ENCODE assay signal across 20 cellular contexts in genomic region chr10:17049195-17049594, GRCh38.
DNase-seq lines count a peak whose midpoint lies in the region; FAIRE-seq and TF ChIP-seq lines count a peak whose summit lies in the region.
"Had no signal": no experiment of that assay in that cellular context is flagged by ENCODE, and none has a peak within 500 bp of the region (broad histone marks: within the 10 kb centered on the region; RNA-seq: fewer than 3 reads in every experiment).

No MANE protein-coding gene starts in this region.

- H3K79me2 ChIP-seq in endothelial cell of umbilical vein (ENCODE audit: control insufficient read depth, insufficient read depth, low read length), result no peaks in the 10 kb centered on the region
- no peaks in the 10 kb centered on the region for H3K79me2 ChIP-seq in keratinocyte (ENCODE audit: control insufficient read depth, insufficient read depth, low read length)

- FAIRE-seq in H54 (lab: Jason Lieb, UNC), result peak; percentile 74
- peak; percentile 79 for FAIRE-seq in TTC549 (lab: Jason Lieb, UNC)
- FAIRE-seq in endothelial cell of umbilical vein (lab: Jason Lieb, UNC), result peak; percentile 8
- peak; percentile 79 for FAIRE-seq in keratinocyte (lab: Jason Lieb, UNC)

- peak overlapping the region; percentile 22 for H3K9ac ChIP-seq in endothelial cell of umbilical vein (replicated peaks; ENCODE audit: extremely low read depth, insufficient read depth, low read length)
- no peak overlapping the region for H3K9ac ChIP-seq in keratinocyte (ENCODE audit: control insufficient read depth, extremely low read depth, insufficient read depth, low read length)
- H3K9ac ChIP-seq: BLaER1 had no signal

- TF ChIP-seq POLR2A in H54 (IDR thresholded peaks at IDR 0.05; ENCODE audit: low read depth, low read length) (no peak), endothelial cell of umbilical vein (IDR thresholded peaks at IDR 0.05; ENCODE audit: low read depth, low read length) (no peak), uterus (IDR thresholded peaks at IDR 0.05) (no peak)

- intact Hi-C loops in endothelial cell of umbilical vein (cut with micrococcal nuclease), result no loop called here
- intact Hi-C loops in uterus (cut with DNase I; ENCODE audit: low total_unique reads), result no loop called here

- DNase-seq in H54 (ENCODE audit: insufficient read length, low spot score) (no peak), endothelial cell of umbilical vein (ENCODE audit: low read depth, low spot score) (peak; percentile 76), keratinocyte (ENCODE audit: low read depth, low spot score) (no peak), RPMI8226 (no peak), uterus (no peak), occipital lobe (lab: John Stamatoyannopoulos, UW) (no peak)
- DNase-seq: CD4-positive, alpha-beta T cell; COR-L47; DMS79; HCEC 1CT; KG1; NCI-H1092; NCI-H1436; NCI-H187 treated with DMSO at 0.1 percent for 48 hours; NCI-H2107; PC-9 had no signal

- H3K4me3 ChIP-seq in endothelial cell of umbilical vein (replicated peaks in 1 of 3; ENCODE audit: insufficient read depth in 1 of 3, low read depth in 1 of 3, low read length in 3 of 3) (no peak overlapping the region), keratinocyte (ENCODE audit: control insufficient read depth in 2 of 3, extremely low read depth in 1 of 3, insufficient read depth in 2 of 3, low read depth in 1 of 3, low read length in 3 of 3) (no peak overlapping the region), uterus (no peak overlapping the region)
- H3K4me3 ChIP-seq: BLaER1, GM23338, PC-9 had no signal

- H3K9me1 ChIP-seq in endothelial cell of umbilical vein (replicated peaks; ENCODE audit: control insufficient read depth, extremely low read depth, insufficient read depth, low read length) (no peaks in the 10 kb centered on the region), keratinocyte (ENCODE audit: control insufficient read depth, extremely low read depth, insufficient read depth, low read length) (no peaks in the 10 kb centered on the region)

- BruUV-seq in endothelial cell of umbilical vein (replicated peaks; lab: Mats Ljungman, UMichigan), result no TSS peak

- H3K27me3 ChIP-seq in endothelial cell of umbilical vein (ENCODE audit: control insufficient read depth in 2 of 2, insufficient read depth in 2 of 2, low read length in 2 of 2), result no peaks in the 10 kb centered on the region
- no peaks in the 10 kb centered on the region for H3K27me3 ChIP-seq in keratinocyte (ENCODE audit: control insufficient read depth, extremely low read depth, insufficient read depth, low read length)
- H3K27me3 ChIP-seq in uterus, result no peaks in the 10 kb centered on the region
- H3K27me3 ChIP-seq: BLaER1 had no signal

- H3K4me1 ChIP-seq in endothelial cell of umbilical vein (ENCODE audit: control insufficient read depth, extremely low read depth, insufficient read depth, low read length) (peaks cover 16% of the 10 kb centered on the region), keratinocyte (ENCODE audit: control insufficient read depth, extremely low read depth, insufficient read depth, low read length) (peaks cover 4% of the 10 kb centered on the region), uterus (no peaks in the 10 kb centered on the region)
- H3K4me1 ChIP-seq: BLaER1 had no signal

- H3K9me3 ChIP-seq in endothelial cell of umbilical vein (replicated peaks; ENCODE audit: control insufficient read depth, insufficient read depth, low read length) (no peaks in the 10 kb centered on the region), keratinocyte (ENCODE audit: control insufficient read depth, low read depth, low read length) (no peaks in the 10 kb centered on the region), uterus (no peaks in the 10 kb centered on the region)

- H3K4me2 ChIP-seq in endothelial cell of umbilical vein (ENCODE audit: insufficient read depth, low read length) (peak overlapping the region; percentile 50), keratinocyte (ENCODE audit: control insufficient read depth, extremely low read depth, insufficient read depth, low read depth, low read length) (no peak overlapping the region)
- H3K4me2 ChIP-seq: BLaER1, GM23338, PC-9 had no signal

- H2AFZ ChIP-seq in endothelial cell of umbilical vein (ENCODE audit: low read depth, low read length), result peak overlapping the region; percentile 73
- no peak overlapping the region for H2AFZ ChIP-seq in keratinocyte (ENCODE audit: control insufficient read depth, low read length)
- H2AFZ ChIP-seq: GM23338, PC-9 had no signal

- dilution Hi-C loops in endothelial cell of umbilical vein (cut with MboI; ENCODE audit: extremely low pct_ligation_motif_present, low sequenced_read_pairs) (no loop called here), keratinocyte (cut with MboI; ENCODE audit: extremely low pct_ligation_motif_present, low sequenced_read_pairs) (no loop called here)

- H3K27ac ChIP-seq in endothelial cell of umbilical vein (ENCODE audit: insufficient read depth, low read depth, low read length) (peak overlapping the region; percentile 32), keratinocyte (ENCODE audit: control insufficient read depth, insufficient read depth, low read length) (no peak overlapping the region), uterus (no peak overlapping the region)
- H3K27ac ChIP-seq: BLaER1, HL-60, PC-9 had no signal

- no peaks in the 10 kb centered on the region for H4K20me1 ChIP-seq in endothelial cell of umbilical vein (replicated peaks; ENCODE audit: control insufficient read depth, extremely low read depth, insufficient read depth, low read length)
- H4K20me1 ChIP-seq in keratinocyte (ENCODE audit: control insufficient read depth, extremely low read depth, insufficient read depth, low read length), result no peaks in the 10 kb centered on the region
- H4K20me1 ChIP-seq: BLaER1 had no signal

- CTCF ChIA-PET in endothelial cell of umbilical vein (lab: Charles Lee), result interaction anchor here (0.9 to 1.7 kb wide), 5 partner anchors 9 to 133 kb away, joined by 3 to 5 read pairs (median 3); no protein-coding TSS in a partner anchor

- POLR2A ChIA-PET in endothelial cell of umbilical vein (lab: Charles Lee), result no interaction called here

- no peak for TF ChIP-seq CTCF in endothelial cell of umbilical vein (IDR thresholded peaks at IDR 0.05; ENCODE audit: extremely low read depth in 1 of 2, insufficient read depth in 1 of 2, low read depth in 1 of 2, low read length in 2 of 2)
- no peak for TF ChIP-seq CTCF in keratinocyte (optimal IDR thresholded peaks at IDR 0.05 in 1 of 3, IDR thresholded peaks at IDR 0.05 in 1 of 3, conservative IDR thresholded peaks at IDR 0.05 in 1 of 3; ENCODE audit: extremely low read depth in 1 of 3, insufficient read depth in 2 of 3, low read length in 3 of 3)
- TF ChIP-seq CTCF in uterus (IDR thresholded peaks at IDR 0.05), result no peak

- no peaks in the 10 kb centered on the region for H3K36me3 ChIP-seq in endothelial cell of umbilical vein (ENCODE audit: control insufficient read depth in 2 of 2, extremely low read depth in 1 of 2, insufficient read depth in 2 of 2, low read length in 2 of 2)
- no peaks in the 10 kb centered on the region for H3K36me3 ChIP-seq in keratinocyte (ENCODE audit: control insufficient read depth in 2 of 2, extremely low read depth in 1 of 2, insufficient read depth in 2 of 2, low read length in 2 of 2)
- H3K36me3 ChIP-seq in uterus, result peaks cover 0 to 2% of the 10 kb centered on the region in 2 donors
- H3K36me3 ChIP-seq: BLaER1 had no signal

TF ChIP-seq in endothelial cell of umbilical vein, 7 proteins besides CTCF, POLR2A, EP300 and RAD21:
- no peak for TF ChIP-seq GATA2 (IDR thresholded peaks at IDR 0.05; ENCODE audit: insufficient read depth, insufficient read length, low read depth, low read length)
- TF ChIP-seq EZH2 (IDR thresholded peaks at IDR 0.05; ENCODE audit: borderline replicate concordance, low read depth, low read length, severe bottlenecking), result no peak
TF ChIP-seq in endothelial cell of umbilical vein: peak in this region for 0.
